8 cellular contexts compared by ENCODE assay signal in genomic region chr2:96157649-96158553, GRCh38.
A peak's percentile ranks its signal among the peaks of the same experiment; 100 is the strongest.
DNase-seq lines count a peak whose midpoint lies in the region; TF ChIP-seq lines count a peak whose summit lies in the region.

No MANE protein-coding gene starts in this region.

- DNase-seq in GM13976 (ENCODE audit: low spot score) (peak; percentile 88), SIG-M5 (lab: John Stamatoyannopoulos, UW) (peak; percentile 72), cerebellar cortex (ENCODE audit: low spot score) (no peak), hippocampal formation (lab: John Stamatoyannopoulos, UW) (no peak), iPS-NIHi7 (ENCODE audit: extremely low spot score) (no peak)
- peak; percentile 96 for DNase-seq in activated naive CD4-positive, alpha-beta T cell treated with Interleukin-2 at 50 U/mL for 16 hours
- peak; percentile 98 for DNase-seq in stimulated activated CD4-positive, alpha-beta T cell treated with anti-CD3 and anti-CD28 coated beads, Interleukin-1b, Interleukin-23, amount 100 ng/mL, for 48 hours

- H3K27ac ChIP-seq in HEK293 (ENCODE audit: extremely low read depth, low read depth, low read length): no peak overlapping the region

- in situ Hi-C loops in GM13976 (cut with MboI; ENCODE audit: low sequenced_read_pairs, unreplicated experiment): no loop called here

- no peaks in the 10 kb centered on the region for H3K36me3 ChIP-seq in HEK293 (ENCODE audit: control insufficient read depth in 2 of 2, insufficient read depth in 1 of 2, low read length in 2 of 2)

- no peak for TF ChIP-seq CTCF in GM13976 (IDR thresholded peaks at IDR 0.05; ENCODE audit: borderline replicate concordance, control extremely low read depth, extremely low read depth, insufficient read depth, missing control alignments)
- no peak for TF ChIP-seq CTCF in HEK293 (tag by site-specific recombination; IDR thresholded peaks at IDR 0.05)

- no peak overlapping the region for H3K4me3 ChIP-seq in HEK293 (ENCODE audit: low read depth, low read length)

- POLR2A ChIA-PET in HEK293 (lab: Yijun Ruan, JAX): no interaction called here

- CTCF ChIA-PET in HEK293 (lab: Yijun Ruan, JAX): interaction anchor here (0.6 to 1.1 kb wide), 3 partner anchors 17 to 165 kb away, joined by 3 to 5 read pairs (median 4); partner anchors contain the start of gene ASTL

- H3K9me3 ChIP-seq in HEK293 (ENCODE audit: control insufficient read depth, insufficient read depth, low read depth, low read length): no peaks in the 10 kb centered on the region

- no peaks in the 10 kb centered on the region for H3K4me1 ChIP-seq in HEK293 (ENCODE audit: control insufficient read depth, insufficient read depth, low read length)

TF ChIP-seq in HEK293, 187 proteins besides CTCF, POLR2A, EP300 and RAD21:
- TF ChIP-seq ZNF24 (tag by site-specific recombination; IDR thresholded peaks at IDR 0.05): no peak
- TF ChIP-seq ZIC2 (tag by site-specific recombination; IDR thresholded peaks at IDR 0.05): peak; percentile 88
- no peak for TF ChIP-seq ZNF121 (tag by site-specific recombination; IDR thresholded peaks at IDR 0.05)
- no peak for TF ChIP-seq PRDM4 (tag by site-specific recombination; IDR thresholded peaks at IDR 0.05)
- TF ChIP-seq TSHZ1 (tag by site-specific recombination; IDR thresholded peaks at IDR 0.05; ENCODE audit: borderline replicate concordance): no peak

Comparison
In these comparisons a context has a peak if more than half of its experiments do, and no peak if none do; other contexts are left out.
1. DNase-seq: peak in GM13976 (single experiment), SIG-M5 (single experiment), activated naive CD4-positive, alpha-beta T cell treated with Interleukin-2 at 50 U/mL for 16 hours (single experiment) and stimulated activated CD4-positive, alpha-beta T cell treated with anti-CD3 and anti-CD28 coated beads, Interleukin-1b, Interleukin-23, amount 100 ng/mL, for 48 hours (single experiment); none in cerebellar cortex (single experiment), hippocampal formation (0 of 2) and iPS-NIHi7 (single experiment).